8 cellular contexts compared by ENCODE assay signal in genomic region chr19:17282488-17283256, GRCh38. TPM values are rescaled to one million over a fixed set of nuclear protein-coding genes. Genes with fewer than 3 reads are reported as not detected.
A peak's percentile ranks its signal among the peaks of the same experiment; 100 is the strongest.
DNase-seq lines count a peak whose midpoint lies in the region; ATAC-seq, FAIRE-seq and TF ChIP-seq lines count a peak whose summit lies in the region.

No MANE protein-coding gene starts in this region.

- H3K36me3 ChIP-seq in HepG2 (replicated peaks in 1 of 2; ENCODE audit: control insufficient read depth in 1 of 2, insufficient read depth in 2 of 2, low read length in 2 of 2) = peaks cover 1 to 7% of the 10 kb centered on the region in 2 experiments; a peak in 3 of 5 replicates

- no peak for TF ChIP-seq EP300 in HepG2 (IDR thresholded peaks at IDR 0.05; ENCODE audit: low read depth in 2 of 2, low read length in 2 of 2)
- TF ChIP-seq EP300 in HepG2 (CRISPR knock-in tag; IDR thresholded peaks at IDR 0.05; ENCODE audit: borderline replicate concordance) = no peak

- no peak overlapping the region for H3K27ac ChIP-seq in HepG2 (ENCODE audit: extremely low read length, insufficient read depth, low read length)

- H3K27me3 Mint-ChIP-seq in chondrocyte (ENCODE audit: low read depth) = no peaks in the 10 kb centered on the region

- peak; percentile 98 for TF ChIP-seq RAD21 in HepG2 (CRISPR knock-in tag; IDR thresholded peaks at IDR 0.05)

- peak overlapping the region; percentile 23 for H3K9ac ChIP-seq in HepG2 (ENCODE audit: insufficient read depth, low read depth, low read length)

- BruUV-seq in HepG2 (replicated peaks; lab: Mats Ljungman, UMichigan) = no TSS peak

- no peaks in the 10 kb centered on the region for H4K20me1 ChIP-seq in HepG2 (ENCODE audit: insufficient read depth, low read length)

- no peak overlapping the region for H2AFZ ChIP-seq in HepG2 (ENCODE audit: low read length)

- H3K9me3 Mint-ChIP-seq in chondrocyte (ENCODE audit: low read depth) = no peaks in the 10 kb centered on the region

- no peaks in the 10 kb centered on the region for H3K79me2 ChIP-seq in HepG2 (ENCODE audit: insufficient read depth, low read length)

- H3K4me1 Mint-ChIP-seq in chondrocyte (ENCODE audit: low read depth) = peaks cover 9% of the 10 kb centered on the region

- peak overlapping the region; percentile 44 for H3K4me2 ChIP-seq in HepG2 (ENCODE audit: low read depth, low read length)

- no peak for TF ChIP-seq POLR2A in HepG2 (IDR thresholded peaks at IDR 0.05; ENCODE audit: insufficient read depth in 1 of 2, low read depth in 2 of 2, low read length in 2 of 2)

- intact Hi-C loops in HepG2 (cut with micrococcal nuclease; ENCODE audit: unreplicated experiment) = loop anchor here (1.0 to 5.0 kb wide), 2 partner anchors 77 to 215 kb away; no protein-coding TSS in a partner anchor

- H3K4me1 ChIP-seq in HepG2 (ENCODE audit: insufficient read depth, low read length) = 0 out of 2 replicates have a peak, but pooled peaks cover 6% of the 10 kb centered on the region

- peaks cover 2% of the 10 kb centered on the region for H3K36me3 Mint-ChIP-seq in chondrocyte (ENCODE audit: low read depth)

- DNase-seq in GM10248 (ENCODE audit: extremely low spot score) (peak; percentile 91), NCI-H345 treated with DMSO at 0.1 percent for 48 hours (lab: John Stamatoyannopoulos, UW; ENCODE audit: unreplicated experiment) (peak; percentile 18), chondrocyte (ENCODE audit: low spot score) (peak; percentile 89), HepG2 (ENCODE audit: low spot score) (peak; percentile 69)
- DNase-seq in activated CD4-positive, CD25-positive, alpha-beta regulatory T cell treated with anti-CD3 and anti-CD28 coated beads, Interleukin-2, amount 50 U/mL, for 72 hours = peak; percentile 85
- DNase-seq in stimulated activated CD4-positive, alpha-beta T cell treated with anti-CD3 and anti-CD28 coated beads, Interleukin-2, amount 100 ng/mL, for 4 hours (ENCODE audit: low read depth) = peak; percentile 65

- H3K4me3 Mint-ChIP-seq in chondrocyte (ENCODE audit: unreplicated experiment) = peak overlapping the region; percentile 62

- 19% methylated on average over 24 of the region's 49 CpGs for WGBS in HepG2 (ENCODE audit: low lambda C conversion rate)

- peak; percentile 94 for TF ChIP-seq CTCF in GM10248 (IDR thresholded peaks at IDR 0.05; ENCODE audit: control extremely low read depth, extremely low read depth, low read depth, missing control alignments)
- peak; percentile 94 for TF ChIP-seq CTCF in chondrocyte (IDR thresholded peaks at IDR 0.05)
- TF ChIP-seq CTCF in HepG2 (CRISPR knock-in tag; IDR thresholded peaks at IDR 0.05) = peak; percentile 99

- no peak for FAIRE-seq in HepG2 (lab: Jason Lieb, UNC)

- ATAC-seq in HG03039 (IDR thresholded peaks at IDR 0.05; ENCODE audit: unreplicated experiment) (peak; percentile 50), HepG2 (peak; percentile 96), GM21717 (IDR thresholded peaks at IDR 0.05; ENCODE audit: unreplicated experiment) (no peak)

- no peaks in the 10 kb centered on the region for H3K27me3 ChIP-seq in HepG2 (ENCODE audit: control insufficient read depth in 1 of 2, insufficient read depth in 2 of 2, low read length in 2 of 2)

- no peak overlapping the region for H3K27ac Mint-ChIP-seq in chondrocyte (ENCODE audit: unreplicated experiment)

- in situ Hi-C loops in HepG2 (cut with HindIII; ENCODE audit: extremely low pct_ligation_motif_present, low pct_unique_long_range_greater_than_20kb) = loop anchor here (5.0 kb wide), 2 partner anchors 80 to 215 kb away; no protein-coding TSS in a partner anchor

- H3K4me3 ChIP-seq in HepG2 (replicated peaks in 1 of 3; ENCODE audit: insufficient read depth in 1 of 3, low read depth in 2 of 3, low read length in 3 of 3) = peak overlapping the region in 1 of 3 experiments; percentile 57; a peak in 2 of 6 replicates

- no peaks in the 10 kb centered on the region for H3K9me3 ChIP-seq in HepG2 (ENCODE audit: low read length)

- CTCF ChIA-PET in GM10248 (lab: Yijun Ruan, JAX) = interaction anchor here (0.7 to 5.7 kb wide), 25 partner anchors 10 to 568 kb away, joined by 3 to 54 read pairs (median 5); partner anchors contain the start of genes ABHD8, BABAM1, MRPL34 and USHBP1
- CTCF ChIA-PET in HepG2 (lab: Yijun Ruan, JAX; ENCODE audit: low intra/inter-chr PET ratio, low total read pairs) = interaction anchor here (1.1 to 2.3 kb wide), 3 partner anchors 22 to 216 kb away, joined by 5 to 17 read pairs (median 16); no protein-coding TSS in a partner anchor

- POLR2A ChIA-PET in GM10248 (lab: Yijun Ruan, JAX) (interaction anchor here (0.6 to 1.1 kb wide), 2 partner anchors 12 to 21 kb away, joined by 4 to 5 read pairs; no protein-coding TSS in a partner anchor), HepG2 (lab: Yijun Ruan, JAX) (interaction anchor here (0.6 to 1.2 kb wide), 6 partner anchors 16 to 56 kb away, joined by 3 to 5 read pairs (median 4); partner anchors contain the start of genes BABAM1, DDA1, MRPL34 and OCEL1)

RNA-seq across cellular contexts. Expression of gene ANKLE1, which starts 1.0 kb away (rescaled TPM):
- 0.38 to 0.57 TPM (median 0.53 TPM) in 3 replicates for total RNA-seq in chondrocyte
- total RNA-seq in HepG2 (2016; rRNA removed; fragmentation: Illumina TruSeq; extraction: Trizol) = 0.22 and 0.69 TPM in 2 replicates
- total RNA-seq in HepG2 (2016; cell fraction: cytosol; rRNA removed; fragmentation: Illumina TruSeq; extraction: Trizol; ENCODE audit: low read depth) = 0.09 TPM in 1 of 2 replicates, not detected in the other
- 0.12 and 0.71 TPM in 2 replicates for total RNA-seq in HepG2 (2016; cell fraction: insoluble cytoplasmic fraction; rRNA removed; fragmentation: Illumina TruSeq; extraction: Trizol)
- 0.14 and 0.37 TPM in 2 replicates for total RNA-seq in HepG2 (2016; cell fraction: membrane; rRNA removed; fragmentation: Illumina TruSeq; extraction: Trizol)
- total RNA-seq in HepG2 (2016; cell fraction: nucleus; rRNA removed; fragmentation: Illumina TruSeq; extraction: Trizol) = 0.87 and 0.88 TPM in 2 replicates
- 1.5 TPM in 2 replicates for polyA plus RNA-seq in HepG2 (2011; rRNA removed)
- 0.21 and 0.32 TPM in 2 replicates for polyA plus RNA-seq in HepG2 (2011; cell fraction: cytosol; rRNA removed)
- 9.6 and 13.7 TPM in 2 replicates for polyA plus RNA-seq in HepG2 (2011; cell fraction: nucleus; rRNA removed)
- polyA plus RNA-seq in HepG2 (2012) = 0.87 and 1.1 TPM in 2 replicates
- polyA plus RNA-seq in HepG2 (2016; cell fraction: cytosol; fragmentation: Illumina TruSeq; extraction: Trizol; ENCODE audit: low read depth) = 0.06 and 0.08 TPM in 2 replicates
- polyA plus RNA-seq in HepG2 (2016; cell fraction: insoluble cytoplasmic fraction; fragmentation: Illumina TruSeq; extraction: Trizol; ENCODE audit: low read depth) = 0.14 and 0.39 TPM in 2 replicates
- polyA plus RNA-seq in HepG2 (2016; cell fraction: membrane; fragmentation: Illumina TruSeq; extraction: Trizol; ENCODE audit: low read depth) = 0.12 and 0.19 TPM in 2 replicates
- polyA plus RNA-seq in HepG2 (2016; cell fraction: nucleus; fragmentation: Illumina TruSeq; extraction: Trizol; ENCODE audit: insufficient read depth, low read depth) = 4.2 and 4.6 TPM in 2 replicates
- polyA minus RNA-seq in HepG2 (2011; rRNA and poly(A)+ RNA removed; ENCODE audit: low replicate concordance) = 1.3 and 1.6 TPM in 2 replicates
- 0.99 TPM in 1 of 2 replicates, not detected in the other for polyA minus RNA-seq in HepG2 (2011; cell fraction: cytosol; rRNA and poly(A)+ RNA removed)
- 1.0 and 2.9 TPM in 2 replicates for polyA minus RNA-seq in HepG2 (2011; cell fraction: nucleus; rRNA and poly(A)+ RNA removed)

RNA-seq across cellular contexts. Expression of gene BABAM1, which starts 15.4 kb away (rescaled TPM):
- 83.3 to 100 TPM (median 91.2 TPM) in 3 replicates for total RNA-seq in chondrocyte
- total RNA-seq in HepG2 (2016; rRNA removed; fragmentation: Illumina TruSeq; extraction: Trizol) = 62.2 and 70.0 TPM in 2 replicates
- total RNA-seq in HepG2 (2016; cell fraction: cytosol; rRNA removed; fragmentation: Illumina TruSeq; extraction: Trizol; ENCODE audit: low read depth) = 49.6 and 50.1 TPM in 2 replicates
- 66.9 and 67.7 TPM in 2 replicates for total RNA-seq in HepG2 (2016; cell fraction: insoluble cytoplasmic fraction; rRNA removed; fragmentation: Illumina TruSeq; extraction: Trizol)
- 71.5 and 75.2 TPM in 2 replicates for total RNA-seq in HepG2 (2016; cell fraction: membrane; rRNA removed; fragmentation: Illumina TruSeq; extraction: Trizol)
- 37.2 and 48.0 TPM in 2 replicates for total RNA-seq in HepG2 (2016; cell fraction: nucleus; rRNA removed; fragmentation: Illumina TruSeq; extraction: Trizol)
- polyA plus RNA-seq in HepG2 (2011; rRNA removed) = 74.5 and 82.0 TPM in 2 replicates
- polyA plus RNA-seq in HepG2 (2011; cell fraction: cytosol; rRNA removed) = 69.8 and 85.6 TPM in 2 replicates
- polyA plus RNA-seq in HepG2 (2011; cell fraction: nucleus; rRNA removed) = 92.8 and 107 TPM in 2 replicates
- polyA plus RNA-seq in HepG2 (2012) = 44.2 and 51.1 TPM in 2 replicates
- 54.4 and 55.6 TPM in 2 replicates for polyA plus RNA-seq in HepG2 (2016; cell fraction: cytosol; fragmentation: Illumina TruSeq; extraction: Trizol; ENCODE audit: low read depth)
- polyA plus RNA-seq in HepG2 (2016; cell fraction: insoluble cytoplasmic fraction; fragmentation: Illumina TruSeq; extraction: Trizol; ENCODE audit: low read depth) = 70.2 and 82.2 TPM in 2 replicates
- polyA plus RNA-seq in HepG2 (2016; cell fraction: membrane; fragmentation: Illumina TruSeq; extraction: Trizol; ENCODE audit: low read depth) = 69.7 and 70.7 TPM in 2 replicates
- polyA plus RNA-seq in HepG2 (2016; cell fraction: nucleus; fragmentation: Illumina TruSeq; extraction: Trizol; ENCODE audit: insufficient read depth, low read depth) = 93.5 and 101 TPM in 2 replicates
- polyA minus RNA-seq in HepG2 (2011; rRNA and poly(A)+ RNA removed; ENCODE audit: low replicate concordance) = 31.9 and 92.2 TPM in 2 replicates
- polyA minus RNA-seq in HepG2 (2011; cell fraction: cytosol; rRNA and poly(A)+ RNA removed) = 15.5 and 18.6 TPM in 2 replicates
- 20.5 and 25.1 TPM in 2 replicates for polyA minus RNA-seq in HepG2 (2011; cell fraction: nucleus; rRNA and poly(A)+ RNA removed)

RNA-seq across cellular contexts. Expression of gene USHBP1, which starts 18.1 kb away (rescaled TPM):
- total RNA-seq in chondrocyte (not detected in 3 replicates), HepG2 (2016; rRNA removed; fragmentation: Illumina TruSeq; extraction: Trizol) (0.13 and 0.15 TPM in 2 replicates)
- 0.09 and 0.10 TPM in 2 replicates for total RNA-seq in HepG2 (2016; cell fraction: cytosol; rRNA removed; fragmentation: Illumina TruSeq; extraction: Trizol; ENCODE audit: low read depth)
- 0.18 and 0.19 TPM in 2 replicates for total RNA-seq in HepG2 (2016; cell fraction: insoluble cytoplasmic fraction; rRNA removed; fragmentation: Illumina TruSeq; extraction: Trizol)
- total RNA-seq in HepG2 (2016; cell fraction: membrane; rRNA removed; fragmentation: Illumina TruSeq; extraction: Trizol) = 0.06 and 0.07 TPM in 2 replicates
- total RNA-seq in HepG2 (2016; cell fraction: nucleus; rRNA removed; fragmentation: Illumina TruSeq; extraction: Trizol) = 0.09 and 0.50 TPM in 2 replicates
- polyA plus RNA-seq in HepG2 (2011; rRNA removed) = 1.5 and 1.9 TPM in 2 replicates
- 0.76 and 1.0 TPM in 2 replicates for polyA plus RNA-seq in HepG2 (2011; cell fraction: cytosol; rRNA removed)
- polyA plus RNA-seq in HepG2 (2011; cell fraction: nucleus; rRNA removed) = 7.3 and 10.3 TPM in 2 replicates
- polyA plus RNA-seq in HepG2 (2012) = 0.28 and 0.53 TPM in 2 replicates
- not detected in 2 replicates for polyA plus RNA-seq in HepG2 (2016; cell fraction: cytosol; fragmentation: Illumina TruSeq; extraction: Trizol; ENCODE audit: low read depth)
- 0.17 and 0.35 TPM in 2 replicates for polyA plus RNA-seq in HepG2 (2016; cell fraction: insoluble cytoplasmic fraction; fragmentation: Illumina TruSeq; extraction: Trizol; ENCODE audit: low read depth)
- polyA plus RNA-seq in HepG2 (2016; cell fraction: membrane; fragmentation: Illumina TruSeq; extraction: Trizol; ENCODE audit: low read depth) = not detected in 2 replicates
- 0.71 and 1.1 TPM in 2 replicates for polyA plus RNA-seq in HepG2 (2016; cell fraction: nucleus; fragmentation: Illumina TruSeq; extraction: Trizol; ENCODE audit: insufficient read depth, low read depth)
- 0.12 and 1.7 TPM in 2 replicates for polyA minus RNA-seq in HepG2 (2011; rRNA and poly(A)+ RNA removed; ENCODE audit: low replicate concordance)
- 0.35 and 0.79 TPM in 2 replicates for polyA minus RNA-seq in HepG2 (2011; cell fraction: cytosol; rRNA and poly(A)+ RNA removed)
- polyA minus RNA-seq in HepG2 (2011; cell fraction: nucleus; rRNA and poly(A)+ RNA removed) = 2.1 TPM in 2 replicates

RNA-seq across cellular contexts. Expression of gene ABHD8, which starts 20.6 kb away (rescaled TPM):
- total RNA-seq in chondrocyte (3.5 to 6.6 TPM (median 5.9 TPM) in 3 replicates), HepG2 (2016; rRNA removed; fragmentation: Illumina TruSeq; extraction: Trizol) (5.6 and 7.2 TPM in 2 replicates)
- 8.5 and 10.5 TPM in 2 replicates for total RNA-seq in HepG2 (2016; cell fraction: cytosol; rRNA removed; fragmentation: Illumina TruSeq; extraction: Trizol; ENCODE audit: low read depth)
- total RNA-seq in HepG2 (2016; cell fraction: insoluble cytoplasmic fraction; rRNA removed; fragmentation: Illumina TruSeq; extraction: Trizol) = 4.8 and 6.5 TPM in 2 replicates
- total RNA-seq in HepG2 (2016; cell fraction: membrane; rRNA removed; fragmentation: Illumina TruSeq; extraction: Trizol) = 17.7 and 20.6 TPM in 2 replicates
- 2.8 and 3.3 TPM in 2 replicates for total RNA-seq in HepG2 (2016; cell fraction: nucleus; rRNA removed; fragmentation: Illumina TruSeq; extraction: Trizol)
- polyA plus RNA-seq in HepG2 (2011; rRNA removed) = 6.3 and 9.9 TPM in 2 replicates
- 8.3 and 14.2 TPM in 2 replicates for polyA plus RNA-seq in HepG2 (2011; cell fraction: cytosol; rRNA removed)
- polyA plus RNA-seq in HepG2 (2011; cell fraction: nucleus; rRNA removed) = 8.7 and 9.0 TPM in 2 replicates
- polyA plus RNA-seq in HepG2 (2012) = 5.9 and 7.7 TPM in 2 replicates
- 15.3 and 17.8 TPM in 2 replicates for polyA plus RNA-seq in HepG2 (2016; cell fraction: cytosol; fragmentation: Illumina TruSeq; extraction: Trizol; ENCODE audit: low read depth)
- 7.9 and 9.0 TPM in 2 replicates for polyA plus RNA-seq in HepG2 (2016; cell fraction: insoluble cytoplasmic fraction; fragmentation: Illumina TruSeq; extraction: Trizol; ENCODE audit: low read depth)
- polyA plus RNA-seq in HepG2 (2016; cell fraction: membrane; fragmentation: Illumina TruSeq; extraction: Trizol; ENCODE audit: low read depth) = 23.3 and 24.4 TPM in 2 replicates
- polyA plus RNA-seq in HepG2 (2016; cell fraction: nucleus; fragmentation: Illumina TruSeq; extraction: Trizol; ENCODE audit: insufficient read depth, low read depth) = 6.1 and 8.3 TPM in 2 replicates
- polyA minus RNA-seq in HepG2 (2011; rRNA and poly(A)+ RNA removed; ENCODE audit: low replicate concordance) = 4.2 and 22.1 TPM in 2 replicates
- polyA minus RNA-seq in HepG2 (2011; cell fraction: cytosol; rRNA and poly(A)+ RNA removed) = 9.0 and 9.2 TPM in 2 replicates
- 4.6 and 6.1 TPM in 2 replicates for polyA minus RNA-seq in HepG2 (2011; cell fraction: nucleus; rRNA and poly(A)+ RNA removed)

RNA-seq across cellular contexts. Expression of gene MRPL34, which starts 23.0 kb away (rescaled TPM):
- 56.6 to 68.7 TPM (median 61.7 TPM) in 3 replicates for total RNA-seq in chondrocyte
- 77.3 and 93.6 TPM in 2 replicates for total RNA-seq in HepG2 (2016; rRNA removed; fragmentation: Illumina TruSeq; extraction: Trizol)
- 45.1 and 52.9 TPM in 2 replicates for total RNA-seq in HepG2 (2016; cell fraction: cytosol; rRNA removed; fragmentation: Illumina TruSeq; extraction: Trizol; ENCODE audit: low read depth)
- 85.6 and 107 TPM in 2 replicates for total RNA-seq in HepG2 (2016; cell fraction: insoluble cytoplasmic fraction; rRNA removed; fragmentation: Illumina TruSeq; extraction: Trizol)
- 66.3 and 68.2 TPM in 2 replicates for total RNA-seq in HepG2 (2016; cell fraction: membrane; rRNA removed; fragmentation: Illumina TruSeq; extraction: Trizol)
- total RNA-seq in HepG2 (2016; cell fraction: nucleus; rRNA removed; fragmentation: Illumina TruSeq; extraction: Trizol) = 30.0 and 33.9 TPM in 2 replicates
- 67.7 and 74.0 TPM in 2 replicates for polyA plus RNA-seq in HepG2 (2011; rRNA removed)
- 58.9 and 74.9 TPM in 2 replicates for polyA plus RNA-seq in HepG2 (2011; cell fraction: cytosol; rRNA removed)
- 20.3 and 25.7 TPM in 2 replicates for polyA plus RNA-seq in HepG2 (2011; cell fraction: nucleus; rRNA removed)
- polyA plus RNA-seq in HepG2 (2012) = 44.9 and 52.3 TPM in 2 replicates
- 56.0 and 60.4 TPM in 2 replicates for polyA plus RNA-seq in HepG2 (2016; cell fraction: cytosol; fragmentation: Illumina TruSeq; extraction: Trizol; ENCODE audit: low read depth)
- 143 and 167 TPM in 2 replicates for polyA plus RNA-seq in HepG2 (2016; cell fraction: insoluble cytoplasmic fraction; fragmentation: Illumina TruSeq; extraction: Trizol; ENCODE audit: low read depth)
- polyA plus RNA-seq in HepG2 (2016; cell fraction: membrane; fragmentation: Illumina TruSeq; extraction: Trizol; ENCODE audit: low read depth) = 87.6 and 88.1 TPM in 2 replicates
- polyA plus RNA-seq in HepG2 (2016; cell fraction: nucleus; fragmentation: Illumina TruSeq; extraction: Trizol; ENCODE audit: insufficient read depth, low read depth) = 83.1 and 91.2 TPM in 2 replicates
- polyA minus RNA-seq in HepG2 (2011; rRNA and poly(A)+ RNA removed; ENCODE audit: low replicate concordance) = 18.5 and 37.3 TPM in 2 replicates
- 16.2 and 18.6 TPM in 2 replicates for polyA minus RNA-seq in HepG2 (2011; cell fraction: cytosol; rRNA and poly(A)+ RNA removed)
- polyA minus RNA-seq in HepG2 (2011; cell fraction: nucleus; rRNA and poly(A)+ RNA removed) = 3.0 and 5.1 TPM in 2 replicates

Comparison
In these comparisons a context has a peak if more than half of its experiments do, and no peak if none do; other contexts are left out.
1. DNase-seq: peak in every context shown above with its lines; median percentile 91 in GM10248; 89 in chondrocyte; 85 in activated CD4-positive, CD25-positive, alpha-beta regulatory T cell treated with anti-CD3 and anti-CD28 coated beads, Interleukin-2, amount 50 U/mL, for 72 hours; 69 in HepG2; 65 in stimulated activated CD4-positive, alpha-beta T cell treated with anti-CD3 and anti-CD28 coated beads, Interleukin-2, amount 100 ng/mL, for 4 hours; 18 in NCI-H345 treated with DMSO at 0.1 percent for 48 hours.